21 cellular contexts compared by ENCODE assay signal in the genomic region with DNA sequence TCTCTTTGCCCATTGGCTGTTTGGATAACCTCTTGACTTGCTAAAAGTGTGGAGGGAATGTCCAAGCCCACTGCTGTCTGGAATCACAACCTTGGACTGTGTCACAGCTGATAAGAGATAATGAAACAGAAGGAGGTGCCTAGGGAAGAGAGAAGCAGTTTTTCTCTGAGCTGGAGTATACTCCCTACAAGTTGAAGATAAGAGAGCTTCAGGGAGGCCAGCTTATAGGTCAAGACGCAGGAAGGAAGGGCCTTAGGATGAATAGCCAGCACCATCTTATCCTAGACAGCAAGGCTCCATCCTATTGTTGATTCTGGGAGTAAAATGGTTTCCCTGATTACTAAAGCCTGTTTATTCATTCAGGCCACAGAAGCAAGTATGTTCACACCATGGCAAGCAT.
DNase-seq lines count a peak whose midpoint lies in the region; ATAC-seq, FAIRE-seq and TF ChIP-seq lines count a peak whose summit lies in the region.
"Had no signal": no experiment of that assay in that cellular context is flagged by ENCODE, and none has a peak within 500 bp of the region (broad histone marks: within the 10 kb centered on the region; RNA-seq: fewer than 3 reads in every experiment).

No MANE protein-coding gene starts in this region.

- no peak overlapping the region for H3K27ac ChIP-seq in cardiac muscle cell
- H3K27ac ChIP-seq in right atrium auricular region = no peak overlapping the region
- H3K27ac ChIP-seq in H1 (ENCODE audit: low read depth, low read length) = no peak overlapping the region
- H3K27ac ChIP-seq in upper lobe of right lung = no peak overlapping the region
- H3K27ac ChIP-seq: BLaER1 treated with 17β-estradiol and CSF1 and Interleukin-3, amounts not matched to agents 10 nM and 100 nM; KMS-11; RWPE1 had no signal

- H3K27ac Mint-ChIP-seq in nephron = peak overlapping the region in 2 of 3 experiments; percentile 0 to 8
- H3K27ac Mint-ChIP-seq: CD8-positive, alpha-beta memory T cell; H9; HFFc6 had no signal

- POLR2A ChIA-PET in H1 (lab: Charles Lee; ENCODE audit: partially characterized antibody) = no interaction called here

- no peak overlapping the region for H4K8ac ChIP-seq in H1 (ENCODE audit: extremely low read depth, insufficient read depth, low read length)

- H3K14ac ChIP-seq in H1 (ENCODE audit: insufficient read length) = no peak overlapping the region

- no peak overlapping the region for H2BK5ac ChIP-seq in H1 (ENCODE audit: low read depth, low read length)

- ATAC-seq in upper lobe of right lung (no peak), HG02973 (IDR thresholded peaks at IDR 0.05; ENCODE audit: unreplicated experiment) (no peak)

- H3K23ac ChIP-seq in H1 (ENCODE audit: insufficient read length) = no peak overlapping the region

- no peak overlapping the region for H3K56ac ChIP-seq in H1 (replicated peaks; ENCODE audit: insufficient read length, low read depth, low read length)

- DNase-seq in cardiac muscle cell (ENCODE audit: low read depth in 1 of 2, low spot score in 1 of 2) (peak; percentile 0 to 18), right atrium auricular region (ENCODE audit: low spot score) (no peak), OCI-M1 (lab: John Stamatoyannopoulos, UW) (peak; percentile 60), H1 (ENCODE audit: low read depth in 1 of 2, low spot score in 2 of 2) (no peak), UCSD-AML1 (lab: John Stamatoyannopoulos, UW; ENCODE audit: unreplicated experiment) (no peak), upper lobe of right lung (no peak)
- DNase-seq: 8988T; CD8-positive, alpha-beta memory T cell; GDM1; H9; HFFc6; NCI-H1092 treated with DMSO at 0.1 percent for 48 hours; NCI-H1436 treated with DMSO at 0.1 percent for 48 hours; NCI-H1930; NCI-H510A treated with DMSO at 0.1 percent for 48 hours; NCI-H748 treated with DMSO at 0.1 percent for 48 hours had no signal

- no peak overlapping the region for H3K9ac ChIP-seq in H1 (replicated peaks in 1 of 4; ENCODE audit: extremely low read depth in 1 of 4, low read depth in 3 of 4, low read length in 3 of 4)
- H3K9ac ChIP-seq: BLaER1 treated with 17β-estradiol and CSF1 and Interleukin-3, amounts not matched to agents 10 nM and 100 nM; KMS-11 had no signal

- H2BK20ac ChIP-seq in H1 (ENCODE audit: low read length) = no peak overlapping the region

- no peaks in the 10 kb centered on the region for H3K27me3 Mint-ChIP-seq in nephron (ENCODE audit: low read depth)

- no peaks in the 10 kb centered on the region for H3K79me1 ChIP-seq in H1 (ENCODE audit: low read depth, low read length)

- TF ChIP-seq CTCF in cardiac muscle cell (IDR thresholded peaks at IDR 0.05; ENCODE audit: low read depth, low read length) (no peak), right atrium auricular region (IDR thresholded peaks at IDR 0.05) (no peak), H1 (IDR thresholded peaks at IDR 0.05; ENCODE audit: control extremely low read depth in 1 of 3, insufficient read depth in 1 of 3, low read depth in 1 of 3, low read length in 3 of 3) (no peak), nephron (IDR thresholded peaks at IDR 0.05; ENCODE audit: unreplicated experiment in 3 of 3) (no peak), upper lobe of right lung (IDR thresholded peaks at IDR 0.05) (no peak)

- H3K4me1 Mint-ChIP-seq in nephron = peaks cover 6% of the 10 kb centered on the region
- H3K4me1 Mint-ChIP-seq: CD8-positive, alpha-beta memory T cell had no signal

- H2BK12ac ChIP-seq in H1 (ENCODE audit: low read depth, low read length) = no peak overlapping the region

- no peak overlapping the region for H2BK15ac ChIP-seq in H1 (ENCODE audit: low read length)

- H3K4me3 ChIP-seq in cardiac muscle cell (no peak overlapping the region), right atrium auricular region (no peak overlapping the region), H1 (ENCODE audit: extremely low read depth in 1 of 4, insufficient read depth in 2 of 4, low read depth in 3 of 4, low read length in 4 of 4) (no peak overlapping the region), upper lobe of right lung (no peak overlapping the region)
- H3K4me3 ChIP-seq: BLaER1 treated with 17β-estradiol and CSF1 and Interleukin-3, amounts not matched to agents 10 nM and 100 nM had no signal

- H4K5ac ChIP-seq in H1 (ENCODE audit: insufficient read length, low read depth, low read length) = no peak overlapping the region

- intact Hi-C loops in upper lobe of right lung (cut with DNase I) = no loop called here

- FAIRE-seq in H1 (lab: Jason Lieb, UNC) = no peak

- no peak overlapping the region for H3K4me2 ChIP-seq in H1 (ENCODE audit: insufficient read depth in 1 of 2, low read depth in 2 of 2, low read length in 2 of 2)
- H3K4me2 ChIP-seq: BLaER1 treated with 17β-estradiol and CSF1 and Interleukin-3, amounts not matched to agents 10 nM and 100 nM; KMS-11 had no signal

- H3K79me2 ChIP-seq in H1 (ENCODE audit: control insufficient read depth in 1 of 2, insufficient read depth in 2 of 2, low read length in 2 of 2) = no peaks in the 10 kb centered on the region

- H2BK120ac ChIP-seq in H1 (replicated peaks; ENCODE audit: low read depth, low read length) = peak overlapping the region; percentile 79

- TF ChIP-seq EP300 in H1 (IDR thresholded peaks at IDR 0.05; ENCODE audit: borderline replicate concordance in 1 of 2, low read depth in 2 of 2, low read length in 2 of 2) = no peak

- no peak for TF ChIP-seq POLR2A in H1 (IDR thresholded peaks at IDR 0.05; ENCODE audit: control extremely low read depth in 1 of 2, low read depth in 2 of 2, low read length in 2 of 2)

- no peaks in the 10 kb centered on the region for H4K20me1 ChIP-seq in H1 (replicated peaks in 1 of 2; ENCODE audit: control insufficient read depth in 1 of 2, insufficient read depth in 2 of 2, low read length in 2 of 2)
- H4K20me1 ChIP-seq: BLaER1 treated with 17β-estradiol and CSF1 and Interleukin-3, amounts not matched to agents 10 nM and 100 nM had no signal

- H3K9me3 ChIP-seq in cardiac muscle cell (ENCODE audit: low read depth) = no peaks in the 10 kb centered on the region
- no peaks in the 10 kb centered on the region for H3K9me3 ChIP-seq in right atrium auricular region
- no peaks in the 10 kb centered on the region for H3K9me3 ChIP-seq in H1 (ENCODE audit: insufficient read depth in 2 of 2, low read depth in 1 of 2, low read length in 1 of 2)
- no peaks in the 10 kb centered on the region for H3K9me3 ChIP-seq in upper lobe of right lung
- H3K9me3 ChIP-seq: BLaER1 treated with 17β-estradiol and CSF1 and Interleukin-3, amounts not matched to agents 10 nM and 100 nM had no signal

- no peak overlapping the region for H2AFZ ChIP-seq in H1 (ENCODE audit: low read length)

- no peak for TF ChIP-seq RAD21 in H1 (IDR thresholded peaks at IDR 0.05 in 1 of 2, conservative IDR thresholded peaks at IDR 0.05 in 1 of 2; ENCODE audit: low read depth in 2 of 2, low read length in 2 of 2)

- no peak overlapping the region for H3K4ac ChIP-seq in H1 (replicated peaks; ENCODE audit: insufficient read length, low read depth, low read length)

- H3K9me3 Mint-ChIP-seq in nephron = peaks cover 13% of the 10 kb centered on the region

- H4K91ac ChIP-seq in H1 (replicated peaks; ENCODE audit: insufficient read length, low read length) = no peak overlapping the region

- WGBS in H1 (ENCODE audit: extremely low coverage in 1 of 2, insufficient coverage in 1 of 2, insufficient read length in 1 of 2, insufficient replicate concordance in 2 of 2, low coverage in 1 of 2, low lambda C conversion rate in 2 of 2, missing lambda C conversion rate in 1 of 2), 2 experiments = 93% methylated on average over 1 of the region's 1 CpG; no CpG with 5 or more reads in 1 of the 2 experiments

- H3K36me3 ChIP-seq in cardiac muscle cell (no peaks in the 10 kb centered on the region), right atrium auricular region (no peaks in the 10 kb centered on the region), H1 (ENCODE audit: control insufficient read depth in 2 of 4, insufficient read depth in 4 of 4, low read length in 3 of 4) (no peaks in the 10 kb centered on the region), upper lobe of right lung (no peaks in the 10 kb centered on the region)
- H3K36me3 ChIP-seq: BLaER1 treated with 17β-estradiol and CSF1 and Interleukin-3, amounts not matched to agents 10 nM and 100 nM had no signal

- H3K36me3 Mint-ChIP-seq in nephron (ENCODE audit: low read depth) = no peaks in the 10 kb centered on the region

- H3K18ac ChIP-seq in H1 (ENCODE audit: extremely low read depth, low read length) = no peak overlapping the region

- no peaks in the 10 kb centered on the region for H3K27me3 ChIP-seq in cardiac muscle cell
- no peaks in the 10 kb centered on the region for H3K27me3 ChIP-seq in right atrium auricular region
- H3K27me3 ChIP-seq in H1 (replicated peaks in 1 of 4; ENCODE audit: control insufficient read depth in 3 of 4, extremely low read depth in 1 of 4, insufficient read depth in 3 of 4, low read length in 3 of 4) = peaks cover 0 to 1% (median 0%) of the 10 kb centered on the region in 4 experiments; a peak in 1 of 7 replicates
- no peaks in the 10 kb centered on the region for H3K27me3 ChIP-seq in upper lobe of right lung
- H3K27me3 ChIP-seq: BLaER1 treated with 17β-estradiol and CSF1 and Interleukin-3, amounts not matched to agents 10 nM and 100 nM had no signal

- H2AK5ac ChIP-seq in H1 (ENCODE audit: low read depth, low read length) = no peak overlapping the region

- H3K4me3 Mint-ChIP-seq in nephron = no peak overlapping the region
- H3K4me3 Mint-ChIP-seq: CD8-positive, alpha-beta memory T cell; H9; HFFc6 had no signal

- H3K4me1 ChIP-seq in cardiac muscle cell (ENCODE audit: low read depth) (no peaks in the 10 kb centered on the region), right atrium auricular region (no peaks in the 10 kb centered on the region), H1 (replicated peaks in 1 of 4; ENCODE audit: control insufficient read depth in 3 of 4, insufficient read depth in 4 of 4, low read length in 3 of 4) (peaks cover 5 to 10% (median 7%) of the 10 kb centered on the region in 4 experiments; a peak in 6 of 7 replicates), upper lobe of right lung (no peaks in the 10 kb centered on the region)
- H3K4me1 ChIP-seq: BLaER1 treated with 17β-estradiol and CSF1 and Interleukin-3, amounts not matched to agents 10 nM and 100 nM had no signal

- no peaks in the 10 kb centered on the region; the same call in 1 of the 2 replicates for H3K23me2 ChIP-seq in H1 (ENCODE audit: low read depth, low read length)

- CTCF ChIA-PET in H1 (lab: Charles Lee; ENCODE audit: partially characterized antibody) = interaction anchor here (0.6 kb wide), 1 partner anchor 1165 kb away, joined by 3 read pairs; no protein-coding TSS in a partner anchor

TF ChIP-seq in H1, 55 proteins besides CTCF, POLR2A, EP300 and RAD21 (continues in another document):
- TF ChIP-seq FOSL1 (IDR thresholded peaks at IDR 0.05; ENCODE audit: insufficient read depth, low read depth, low read length) (no peak), EGR1 (IDR thresholded peaks at IDR 0.05; ENCODE audit: borderline replicate concordance, low read depth, low read length) (no peak), RNF2 (IDR thresholded peaks at IDR 0.05; ENCODE audit: borderline replicate concordance, low read depth, low read length, missing control alignments, poor library complexity, severe bottlenecking) (no peak)
- TF ChIP-seq, protein P1, sequence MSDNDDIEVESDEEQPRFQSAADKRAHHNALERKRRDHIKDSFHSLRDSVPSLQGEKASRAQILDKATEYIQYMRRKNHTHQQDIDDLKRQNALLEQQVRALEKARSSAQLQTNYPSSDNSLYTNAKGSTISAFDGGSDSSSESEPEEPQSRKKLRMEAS (IDR thresholded peaks at IDR 0.05) = no peak

Comparison
In these comparisons a context has a peak if more than half of its experiments do, and no peak if none do; other contexts are left out.
1. DNase-seq: peak in cardiac muscle cell (2 of 2) and OCI-M1 (single experiment); none in right atrium auricular region (single experiment), H1 (0 of 2), UCSD-AML1 (single experiment) and upper lobe of right lung (single experiment).